8 cellular contexts compared by ENCODE assay signal in the genomic region with DNA sequence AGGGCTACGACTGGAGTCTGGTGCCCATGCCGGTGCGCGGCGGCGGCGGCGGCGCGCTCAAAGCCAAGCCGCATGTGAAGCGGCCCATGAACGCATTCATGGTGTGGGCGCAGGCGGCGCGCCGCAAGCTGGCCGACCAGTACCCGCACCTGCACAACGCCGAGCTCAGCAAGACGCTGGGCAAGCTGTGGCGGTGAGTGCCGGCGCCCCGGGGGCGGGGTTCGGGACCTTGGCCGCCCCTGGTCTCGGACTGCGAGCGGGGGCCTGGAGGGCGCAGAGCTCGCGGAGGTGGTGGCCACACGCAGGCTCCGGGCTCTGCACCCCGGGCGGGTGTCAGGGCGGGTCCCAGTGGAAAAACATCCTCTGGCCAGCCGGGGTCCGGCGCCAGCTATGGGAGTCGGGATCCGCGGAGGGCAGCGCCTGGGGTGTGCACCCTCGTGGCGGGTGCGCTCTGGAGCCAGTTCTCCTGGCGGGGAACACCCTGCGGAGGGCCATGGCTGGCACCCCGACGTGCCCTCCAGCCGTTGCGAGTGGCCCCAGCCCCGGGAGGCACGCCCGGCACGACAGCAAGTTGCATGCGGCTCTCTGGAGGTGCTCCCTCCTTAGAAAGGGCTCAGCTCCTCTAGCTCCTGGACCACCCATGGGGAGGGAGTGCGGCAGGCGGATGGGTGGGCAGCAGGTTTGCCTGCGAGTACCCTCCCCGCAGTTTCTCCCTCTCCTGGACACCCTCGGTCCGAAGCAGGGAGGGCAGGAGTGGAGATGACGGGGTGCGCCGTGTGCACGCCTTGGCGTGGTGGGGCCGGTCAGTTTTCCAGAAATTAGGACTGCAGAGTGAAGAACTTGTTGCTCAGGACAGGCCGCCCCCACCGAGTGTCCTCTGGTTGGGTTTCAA. TPM values are rescaled to one million over a fixed set of nuclear protein-coding genes. Genes with fewer than 3 reads are reported as not detected.
DNase-seq lines count a peak whose midpoint lies in the region; ATAC-seq and TF ChIP-seq lines count a peak whose summit lies in the region.

No MANE protein-coding gene starts in this region.

- no peak for DNase-seq in stimulated activated naive CD8-positive, alpha-beta T cell treated with anti-CD3 and anti-CD28 coated beads, Interleukin-15, Interleukin-2, amounts not matched to agents 100 U/mL and 50 U/mL, for 24 hours
- DNase-seq in central memory CD4-positive, alpha-beta T cell = peak; percentile 11
- no peak for DNase-seq in natural killer cell treated with Interleukin-12 subunit alpha and Interleukin-12 subunit beta and Interleukin-15 and Interleukin-18, amount 100 ng/mL, for 72 hours (ENCODE audit: low spot score)
- DNase-seq in vagina (ENCODE audit: extremely low spot score in 2 of 2) (no peak), hippocampal formation (lab: John Stamatoyannopoulos, UW) (no peak)
- DNase-seq in stimulated activated CD4-positive, alpha-beta T cell treated with anti-CD3 and anti-CD28 coated beads, Interleukin-2, amount 100 ng/mL, for 24 hours = no peak

- H3K9me3 ChIP-seq in vagina = no peaks in the 10 kb centered on the region

- H3K36me3 Mint-ChIP-seq in stimulated activated naive CD8-positive, alpha-beta T cell treated with anti-CD3 and anti-CD28 coated beads, Interleukin-15, Interleukin-2, amounts not matched to agents 100 ng/mL and 50 ng/mL, for 24 hours (ENCODE audit: low read depth) = no peaks in the 10 kb centered on the region
- H3K36me3 Mint-ChIP-seq in natural killer cell treated with Interleukin-12 subunit alpha and Interleukin-12 subunit beta and Interleukin-15 and Interleukin-18, amount 100 ng/mL, for 72 hours = no peaks in the 10 kb centered on the region

- no peak overlapping the region for H3K27ac Mint-ChIP-seq in stimulated activated naive CD8-positive, alpha-beta T cell treated with anti-CD3 and anti-CD28 coated beads, Interleukin-15, Interleukin-2, amounts not matched to agents 100 ng/mL and 50 ng/mL, for 24 hours
- H3K27ac Mint-ChIP-seq in natural killer cell treated with Interleukin-12 subunit alpha and Interleukin-12 subunit beta and Interleukin-15 and Interleukin-18, amount 100 ng/mL, for 72 hours = no peak overlapping the region

- peaks cover 10% of the 10 kb centered on the region for H3K4me1 Mint-ChIP-seq in stimulated activated naive CD8-positive, alpha-beta T cell treated with anti-CD3 and anti-CD28 coated beads, Interleukin-15, Interleukin-2, amounts not matched to agents 100 ng/mL and 50 ng/mL, for 24 hours (ENCODE audit: low read depth)
- peaks cover 0 to 6% of the 10 kb centered on the region in 2 donors for H3K4me1 Mint-ChIP-seq in natural killer cell treated with Interleukin-12 subunit alpha and Interleukin-12 subunit beta and Interleukin-15 and Interleukin-18, amount 100 ng/mL, for 72 hours (ENCODE audit: low read depth in 2 of 2)

- H3K27me3 Mint-ChIP-seq in stimulated activated naive CD8-positive, alpha-beta T cell treated with anti-CD3 and anti-CD28 coated beads, Interleukin-15, Interleukin-2, amounts not matched to agents 100 ng/mL and 50 ng/mL, for 24 hours = peaks cover 4% of the 10 kb centered on the region
- H3K27me3 Mint-ChIP-seq in natural killer cell treated with Interleukin-12 subunit alpha and Interleukin-12 subunit beta and Interleukin-15 and Interleukin-18, amount 100 ng/mL, for 72 hours = peaks cover 8 to 11% of the 10 kb centered on the region in 2 donors

- intact Hi-C loops in vagina (cut with DNase I) = no loop called here

- no peaks in the 10 kb centered on the region for H3K27me3 ChIP-seq in vagina

- TF ChIP-seq POLR2A in vagina (IDR thresholded peaks at IDR 0.05) = no peak

- peak overlapping the region; percentile 46 to 71 for H3K4me3 ChIP-seq in vagina

- no peaks in the 10 kb centered on the region for H3K36me3 ChIP-seq in vagina

- no peak overlapping the region for H3K27ac ChIP-seq in vagina

- no peak for ATAC-seq in stimulated activated naive CD8-positive, alpha-beta T cell treated with anti-CD3 and anti-CD28 coated beads, Interleukin-15, Interleukin-2, amounts not matched to agents 100 U/mL and 50 U/mL, for 24 hours
- ATAC-seq in natural killer cell treated with Interleukin-12 subunit alpha and Interleukin-12 subunit beta and Interleukin-15 and Interleukin-18, amount 100 ng/mL, for 72 hours = no peak
- no peak for ATAC-seq in GM19035 (IDR thresholded peaks at IDR 0.05; ENCODE audit: unreplicated experiment)

- H3K4me1 ChIP-seq in vagina = peaks cover 17% of the 10 kb centered on the region

- H3K4me3 Mint-ChIP-seq in stimulated activated naive CD8-positive, alpha-beta T cell treated with anti-CD3 and anti-CD28 coated beads, Interleukin-15, Interleukin-2, amounts not matched to agents 100 ng/mL and 50 ng/mL, for 24 hours = peak overlapping the region; percentile 45
- peak overlapping the region; percentile 41 for H3K4me3 Mint-ChIP-seq in natural killer cell treated with Interleukin-12 subunit alpha and Interleukin-12 subunit beta and Interleukin-15 and Interleukin-18, amount 100 ng/mL, for 72 hours

- H3K9me3 Mint-ChIP-seq in stimulated activated naive CD8-positive, alpha-beta T cell treated with anti-CD3 and anti-CD28 coated beads, Interleukin-15, Interleukin-2, amounts not matched to agents 100 ng/mL and 50 ng/mL, for 24 hours = no peaks in the 10 kb centered on the region
- no peaks in the 10 kb centered on the region for H3K9me3 Mint-ChIP-seq in natural killer cell treated with Interleukin-12 subunit alpha and Interleukin-12 subunit beta and Interleukin-15 and Interleukin-18, amount 100 ng/mL, for 72 hours

- no peak for TF ChIP-seq CTCF in vagina (IDR thresholded peaks at IDR 0.05)

RNA-seq across cellular contexts. Expression of gene SOX8, which starts 0.8 kb away (rescaled TPM):
- under 1 TPM in 1 of 2 donors, not detected in 1; 0.20 TPM for total RNA-seq in natural killer cell treated with Interleukin-12 subunit alpha and Interleukin-12 subunit beta and Interleukin-15 and Interleukin-18, amount 100 ng/mL, for 72 hours
- total RNA-seq in vagina = 0.74 TPM

RNA-seq across cellular contexts. Expression of gene LMF1, which starts 11.6 kb away (rescaled TPM):
- total RNA-seq in natural killer cell treated with Interleukin-12 subunit alpha and Interleukin-12 subunit beta and Interleukin-15 and Interleukin-18, amount 100 ng/mL, for 72 hours = 10 to 100 TPM; 17.1 to 21.0 TPM
- 26.0 TPM for total RNA-seq in vagina
